ENCODE assay signal across 14 cellular contexts in the genomic region with DNA sequence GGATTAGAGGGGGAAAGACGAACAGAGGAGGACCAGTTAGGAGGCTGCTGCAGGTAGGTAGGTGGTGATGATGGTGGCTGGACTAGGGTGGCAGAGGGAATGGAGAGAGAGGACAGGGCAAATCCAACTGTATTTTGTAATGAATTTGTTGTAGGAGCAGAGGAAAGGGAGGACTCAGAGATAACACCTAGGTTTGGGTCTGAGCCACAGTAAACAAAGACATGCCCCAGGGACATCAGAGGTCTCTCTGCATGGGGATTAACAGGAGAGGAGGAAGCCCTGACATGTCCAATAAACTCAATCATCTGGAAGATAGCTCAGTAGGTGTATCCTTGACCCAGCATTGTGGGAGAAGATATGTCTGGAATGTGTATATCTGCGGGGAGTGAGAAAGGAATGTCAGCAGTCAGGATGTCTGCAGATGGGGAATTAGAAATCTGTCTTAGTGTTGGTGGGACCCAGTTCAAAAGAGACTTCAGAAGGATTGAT. TPM values are rescaled to one million over a fixed set of nuclear protein-coding genes. Genes with fewer than 3 reads are reported as not detected.
A peak's percentile ranks its signal among the peaks of the same experiment; 100 is the strongest.
DNase-seq lines count a peak whose midpoint lies in the region; ATAC-seq, FAIRE-seq and TF ChIP-seq lines count a peak whose summit lies in the region.
"Had no signal": no experiment of that assay in that cellular context is flagged by ENCODE, and none has a peak within 500 bp of the region (broad histone marks: within the 10 kb centered on the region; RNA-seq: fewer than 3 reads in every experiment).

No MANE protein-coding gene starts in this region.

- no peaks in the 10 kb centered on the region for H3K79me2 ChIP-seq in keratinocyte (ENCODE audit: control insufficient read depth, insufficient read depth, low read length)

- peaks cover 7% of the 10 kb centered on the region for H3K4me1 Mint-ChIP-seq in activated T-cell treated with anti-CD3 and anti-CD28 coated beads, Interleukin-2, amount 50 U/mL, for 72 hours (ENCODE audit: low read depth)

- no peaks in the 10 kb centered on the region for H3K9me1 ChIP-seq in keratinocyte (ENCODE audit: control insufficient read depth, extremely low read depth, insufficient read depth, low read length)

- H3K27ac ChIP-seq in A673 (ENCODE audit: low read depth, low read length, poor library complexity, severe bottlenecking) (peak overlapping the region; percentile 54), keratinocyte (ENCODE audit: control insufficient read depth, insufficient read depth, low read length) (peak overlapping the region; percentile 41), upper lobe of left lung (no peak overlapping the region)

- no peak for TF ChIP-seq CTCF in A673 (conservative IDR thresholded peaks at IDR 0.05; ENCODE audit: low read depth, low read length)
- no peak for TF ChIP-seq CTCF in keratinocyte (optimal IDR thresholded peaks at IDR 0.05 in 1 of 3, IDR thresholded peaks at IDR 0.05 in 1 of 3, conservative IDR thresholded peaks at IDR 0.05 in 1 of 3; ENCODE audit: extremely low read depth in 1 of 3, insufficient read depth in 2 of 3, low read length in 3 of 3)
- TF ChIP-seq CTCF in upper lobe of left lung (IDR thresholded peaks at IDR 0.05), result no peak

- no peaks in the 10 kb centered on the region for H3K27me3 ChIP-seq in A673 (replicated peaks; ENCODE audit: insufficient read depth, low read depth, low read length, poor library complexity)
- H3K27me3 ChIP-seq in keratinocyte (ENCODE audit: control insufficient read depth, extremely low read depth, insufficient read depth, low read length), result no peaks in the 10 kb centered on the region
- no peaks in the 10 kb centered on the region for H3K27me3 ChIP-seq in upper lobe of left lung

- no peaks in the 10 kb centered on the region for H4K20me1 ChIP-seq in keratinocyte (ENCODE audit: control insufficient read depth, extremely low read depth, insufficient read depth, low read length)

- BruUV-seq in A673 (replicated peaks; lab: Mats Ljungman, UMichigan), result no TSS peak

- H3K36me3 ChIP-seq in A673 (ENCODE audit: insufficient read depth, low read length, poor library complexity, severe bottlenecking) (no peaks in the 10 kb centered on the region), keratinocyte (ENCODE audit: control insufficient read depth in 2 of 2, extremely low read depth in 1 of 2, insufficient read depth in 2 of 2, low read length in 2 of 2) (no peaks in the 10 kb centered on the region), upper lobe of left lung (no peaks in the 10 kb centered on the region)

- H3K36me3 Mint-ChIP-seq in activated T-cell treated with anti-CD3 and anti-CD28 coated beads, Interleukin-2, amount 50 U/mL, for 72 hours (ENCODE audit: insufficient read depth in 2 of 2), result no peaks in the 10 kb centered on the region
- H3K36me3 Mint-ChIP-seq: type B pancreatic cell had no signal

- TF ChIP-seq EP300 in upper lobe of left lung (IDR thresholded peaks at IDR 0.05), result no peak

- TF ChIP-seq POLR2A in upper lobe of left lung (IDR thresholded peaks at IDR 0.05), result no peak

- dilution Hi-C loops in keratinocyte (cut with MboI; ENCODE audit: extremely low pct_ligation_motif_present, low sequenced_read_pairs), result no loop called here

- no peak overlapping the region for H3K27ac Mint-ChIP-seq in activated T-cell treated with anti-CD3 and anti-CD28 coated beads, Interleukin-2, amount 50 U/mL, for 72 hours
- H3K27ac Mint-ChIP-seq: type B pancreatic cell had no signal

- no peak overlapping the region for H2AFZ ChIP-seq in keratinocyte (ENCODE audit: control insufficient read depth, low read length)

- DNase-seq in A673 (ENCODE audit: low spot score), result peak; percentile 55
- DNase-seq in HTR-8/SVneo (ENCODE audit: insufficient read length, low spot score), result peak; percentile 66
- DNase-seq in keratinocyte (ENCODE audit: low read depth, low spot score), result peak; percentile 75
- no peak for DNase-seq in DMS 273 (lab: John Stamatoyannopoulos, UW; ENCODE audit: unreplicated experiment)
- DNase-seq in upper lobe of left lung, result no peak
- DNase-seq in activated T-cell treated with anti-CD3 and anti-CD28 coated beads, Interleukin-2, amount 50 U/mL, for 72 hours, result no peak
- DNase-seq in MV-4-11 (lab: John Stamatoyannopoulos, UW), result no peak
- DNase-seq: DMS153, Karpas-422, T-helper 1 cell had no signal

- FAIRE-seq in HTR-8/SVneo (lab: Jason Lieb, UNC) (peak; percentile 28), keratinocyte (lab: Jason Lieb, UNC) (peak; percentile 98)
- FAIRE-seq: GM12878 had no signal

- POLR2A ChIA-PET in A673 (lab: Charles Lee; ENCODE audit: low non-redundant PET), result no interaction called here

- 65 to 72% methylated on average over 2 of the region's 2 CpGs for WGBS in upper lobe of left lung, 2 donors

- H3K9me3 ChIP-seq in A673 (ENCODE audit: low read depth, low read length, poor library complexity, severe bottlenecking) (no peaks in the 10 kb centered on the region), keratinocyte (ENCODE audit: control insufficient read depth, low read depth, low read length) (no peaks in the 10 kb centered on the region), upper lobe of left lung (no peaks in the 10 kb centered on the region)

- CTCF ChIA-PET in A673 (lab: Charles Lee), result interaction anchor here (1.0 kb wide), 1 partner anchor 35 kb away, joined by 3 read pairs; no protein-coding TSS in a partner anchor

- ATAC-seq in SK-N-SH treated with all-trans-retinoic acid at 6 μM for 48 hours (peak; percentile 33), upper lobe of left lung (ENCODE audit: low FRiP score in 2 of 2) (no peak)
- no peak for ATAC-seq in activated T-cell treated with anti-CD3 and anti-CD28 coated beads, Interleukin-2, amount 50 U/mL, for 72 hours (replicated peaks in 1 of 2)
- ATAC-seq: GM12878 had no signal

- intact Hi-C loops in A673 (cut with micrococcal nuclease; ENCODE audit: unreplicated experiment), result no loop called here

- peak overlapping the region; percentile 66 for H3K4me2 ChIP-seq in keratinocyte (ENCODE audit: control insufficient read depth, extremely low read depth, insufficient read depth, low read depth, low read length)

- H3K4me3 Mint-ChIP-seq in activated T-cell treated with anti-CD3 and anti-CD28 coated beads, Interleukin-2, amount 50 U/mL, for 72 hours, result no peak overlapping the region
- H3K4me3 Mint-ChIP-seq: type B pancreatic cell had no signal

- H3K27me3 Mint-ChIP-seq in activated T-cell treated with anti-CD3 and anti-CD28 coated beads, Interleukin-2, amount 50 U/mL, for 72 hours (ENCODE audit: low read depth), result peaks cover 6% of the 10 kb centered on the region

- H3K9me3 Mint-ChIP-seq in activated T-cell treated with anti-CD3 and anti-CD28 coated beads, Interleukin-2, amount 50 U/mL, for 72 hours, result no peaks in the 10 kb centered on the region
- H3K9me3 Mint-ChIP-seq: type B pancreatic cell had no signal

- peaks cover 31% of the 10 kb centered on the region for H3K4me1 ChIP-seq in A673 (ENCODE audit: insufficient read depth, low read length, poor library complexity, severe bottlenecking)
- peaks cover 67% of the 10 kb centered on the region for H3K4me1 ChIP-seq in keratinocyte (ENCODE audit: control insufficient read depth, extremely low read depth, insufficient read depth, low read length)
- peaks cover 8 to 17% (median 13%) of the 10 kb centered on the region in 4 donors for H3K4me1 ChIP-seq in upper lobe of left lung

- H3K4me3 ChIP-seq in A673 (ENCODE audit: low read depth, low read length, poor library complexity, severe bottlenecking) (no peak overlapping the region), keratinocyte (ENCODE audit: control insufficient read depth in 2 of 3, extremely low read depth in 1 of 3, insufficient read depth in 2 of 3, low read depth in 1 of 3, low read length in 3 of 3) (no peak overlapping the region), upper lobe of left lung (no peak overlapping the region)
- H3K4me3 ChIP-seq: GM12878 had no signal

- no peak overlapping the region for H3K9ac ChIP-seq in keratinocyte (ENCODE audit: control insufficient read depth, extremely low read depth, insufficient read depth, low read length)

RNA-seq across cellular contexts. Expression of a gene that starts 4.7 kb away (rescaled TPM):
- total RNA-seq in A673 (2021), result 39.3 and 39.8 TPM in 2 replicates
- 7.8 to 15.3 TPM (median 8.1 TPM) in 3 replicates for polyA plus RNA-seq in keratinocyte
- polyA plus RNA-seq in keratinocyte (2011; ENCODE audit: low read depth), result 1.5 TPM
- polyA plus RNA-seq in keratinocyte (2011; cell fraction: cytosol; rRNA removed), result 10.8 and 12.2 TPM in 2 replicates
- 14.4 and 18.3 TPM in 2 replicates for polyA plus RNA-seq in keratinocyte (2011; cell fraction: nucleus; rRNA removed)
- polyA plus RNA-seq in keratinocyte (2012; ENCODE audit: low replicate concordance), result 11.7 and 13.6 TPM in 2 replicates
- polyA minus RNA-seq in keratinocyte, result 12.8 to 29.3 TPM (median 16.5 TPM) in 3 replicates
- polyA minus RNA-seq in keratinocyte (2011; cell fraction: cytosol; rRNA and poly(A)+ RNA removed), result 16.5 TPM
- polyA minus RNA-seq in keratinocyte (2011; cell fraction: nucleus; rRNA and poly(A)+ RNA removed), result 5.4 and 5.8 TPM in 2 replicates
- total RNA-seq in upper lobe of left lung, result 10 to 100 TPM; 26.5 to 36.5 (median 33.9) TPM
- 10 to 100 TPM; 14.6 to 15.2 TPM for total RNA-seq in activated T-cell treated with anti-CD3 and anti-CD28 coated beads, Interleukin-2, amount 50 U/mL, for 72 hours

RNA-seq across cellular contexts. Expression of a gene that starts 9.7 kb away (rescaled TPM):
- total RNA-seq in A673 (2021), result 4.3 and 5.7 TPM in 2 replicates
- 4.1 to 5.7 TPM (median 5.1 TPM) in 3 replicates for polyA plus RNA-seq in keratinocyte
- polyA plus RNA-seq in keratinocyte (2011; ENCODE audit: low read depth), result 2.2 TPM
- 1.8 and 2.7 TPM in 2 replicates for polyA plus RNA-seq in keratinocyte (2011; cell fraction: cytosol; rRNA removed)
- polyA plus RNA-seq in keratinocyte (2011; cell fraction: nucleus; rRNA removed), result 13.1 and 17.2 TPM in 2 replicates
- polyA plus RNA-seq in keratinocyte (2012; ENCODE audit: low replicate concordance), result 1.9 and 6.5 TPM in 2 replicates
- polyA minus RNA-seq in keratinocyte, result 5.5 to 25.3 TPM (median 5.9 TPM) in 3 replicates
- 8.1 TPM for polyA minus RNA-seq in keratinocyte (2011; cell fraction: cytosol; rRNA and poly(A)+ RNA removed)
- polyA minus RNA-seq in keratinocyte (2011; cell fraction: nucleus; rRNA and poly(A)+ RNA removed), result 5.7 and 7.1 TPM in 2 replicates
- 10 to 100 TPM; 19.0 to 94.0 (median 52.1) TPM for total RNA-seq in upper lobe of left lung
- 1 to 10 TPM in 1 of 2 donors, under 1 TPM in 1; 0.62 to 1.4 TPM for total RNA-seq in activated T-cell treated with anti-CD3 and anti-CD28 coated beads, Interleukin-2, amount 50 U/mL, for 72 hours

RNA-seq across cellular contexts. Expression of a gene that starts 43.1 kb away (rescaled TPM):
- total RNA-seq in A673 (2021), result 0.35 and 0.58 TPM in 2 replicates
- 0.28 to 0.35 TPM (median 0.33 TPM) in 3 replicates for polyA plus RNA-seq in keratinocyte
- not detected for polyA plus RNA-seq in keratinocyte (2011; ENCODE audit: low read depth)
- polyA plus RNA-seq in keratinocyte (2011; cell fraction: cytosol; rRNA removed), result 0.04 TPM in 2 replicates
- polyA plus RNA-seq in keratinocyte (2011; cell fraction: nucleus; rRNA removed), result 0.83 and 0.99 TPM in 2 replicates
- polyA plus RNA-seq in keratinocyte (2012; ENCODE audit: low replicate concordance), result 0.13 and 0.24 TPM in 2 replicates
- polyA minus RNA-seq in keratinocyte, result 0.23 to 0.61 TPM in 2 of 3 replicates, not detected in the other
- polyA minus RNA-seq in keratinocyte (2011; cell fraction: cytosol; rRNA and poly(A)+ RNA removed), result not detected
- polyA minus RNA-seq in keratinocyte (2011; cell fraction: nucleus; rRNA and poly(A)+ RNA removed), result 0.47 and 1.1 TPM in 2 replicates
- 1 to 10 TPM in 2 of 6 donors, under 1 TPM in 2, not detected in 2; 0.14 to 2.1 (median 0.83) TPM for total RNA-seq in upper lobe of left lung
- total RNA-seq in activated T-cell treated with anti-CD3 and anti-CD28 coated beads, Interleukin-2, amount 50 U/mL, for 72 hours, result under 1 TPM; 0.26 to 0.44 TPM
- total RNA-seq: mucosa of gallbladder had no signal

RNA-seq across cellular contexts. Expression of a gene that starts 51.3 kb away (rescaled TPM):
- total RNA-seq in A673 (2021) (58.9 and 63.0 TPM in 2 replicates), upper lobe of left lung (100 to 1,000 TPM in 4 of 6 donors, 10 to 100 TPM in 2; 66.6 to 164 (median 126) TPM)
- polyA plus RNA-seq in keratinocyte, result 15.8 to 32.4 TPM (median 17.0 TPM) in 3 replicates
- polyA plus RNA-seq in keratinocyte (2011; ENCODE audit: low read depth), result 27.9 TPM
- 13.0 and 21.8 TPM in 2 replicates for polyA plus RNA-seq in keratinocyte (2011; cell fraction: cytosol; rRNA removed)
- polyA plus RNA-seq in keratinocyte (2011; cell fraction: nucleus; rRNA removed), result 67.6 and 79.0 TPM in 2 replicates
- polyA plus RNA-seq in keratinocyte (2012; ENCODE audit: low replicate concordance), result 24.3 and 37.1 TPM in 2 replicates
- 13.7 to 55.7 TPM (median 18.8 TPM) in 3 replicates for polyA minus RNA-seq in keratinocyte
- polyA minus RNA-seq in keratinocyte (2011; cell fraction: cytosol; rRNA and poly(A)+ RNA removed), result 32.6 TPM
- polyA minus RNA-seq in keratinocyte (2011; cell fraction: nucleus; rRNA and poly(A)+ RNA removed), result 23.3 and 24.6 TPM in 2 replicates
- total RNA-seq in activated T-cell treated with anti-CD3 and anti-CD28 coated beads, Interleukin-2, amount 50 U/mL, for 72 hours, result 100 to 1,000 TPM; 288 to 350 TPM

Comparison
In these comparisons a context has a peak if more than half of its experiments do, and no peak if none do; other contexts are left out.
1. DNase-seq: peak in A673 (single experiment), HTR-8/SVneo (single experiment) and keratinocyte (single experiment); none in DMS 273 (single experiment), upper lobe of left lung (0 of 2), activated T-cell treated with anti-CD3 and anti-CD28 coated beads, Interleukin-2, amount 50 U/mL, for 72 hours (0 of 2) and MV-4-11 (single experiment).
2. H3K27ac ChIP-seq: peak in A673 (single experiment) and keratinocyte (single experiment); none in upper lobe of left lung (0 of 4).